In genomic region chr5:145937432-145938250, GRCh38 we compare ENCODE assay signal across 9 cellular contexts. TPM values are rescaled to one million over a fixed set of nuclear protein-coding genes. Genes with fewer than 3 reads are reported as not detected.
DNase-seq lines count a peak whose midpoint lies in the region; ATAC-seq and TF ChIP-seq lines count a peak whose summit lies in the region.
"Had no signal": no experiment of that assay in that cellular context is flagged by ENCODE, and none has a peak within 500 bp of the region (broad histone marks: within the 10 kb centered on the region; RNA-seq: fewer than 3 reads in every experiment).

No MANE protein-coding gene starts in this region.

- no peaks in the 10 kb centered on the region for H3K27me3 ChIP-seq in duodenal mucosa (ENCODE audit: control insufficient read depth in 1 of 2, insufficient read depth in 2 of 2, low read length in 2 of 2)
- no peaks in the 10 kb centered on the region for H3K27me3 ChIP-seq in prostate gland (replicated peaks; ENCODE audit: insufficient read depth)

- peaks cover 0 to 8% of the 10 kb centered on the region in 2 donors for H3K36me3 ChIP-seq in duodenal mucosa (ENCODE audit: control insufficient read depth in 1 of 2, insufficient read depth in 2 of 2, low read length in 2 of 2)
- H3K36me3 ChIP-seq in prostate gland = no peaks in the 10 kb centered on the region
- H3K36me3 ChIP-seq: neutrophil had no signal

- H3K27ac ChIP-seq in duodenal mucosa (ENCODE audit: low read depth, low read length) = peak overlapping the region; percentile 22
- peak overlapping the region; percentile 64 to 78 for H3K27ac ChIP-seq in prostate gland
- H3K27ac ChIP-seq: neutrophil had no signal

- DNase-seq in HT-29 (ENCODE audit: low spot score) (peak; percentile 76), prostate gland (ENCODE audit: low spot score) (peak; percentile 43), dedifferentiated amniotic fluid mesenchymal stem cell (ENCODE audit: extremely low spot score) (no peak), COLO829 (ENCODE audit: low spot score) (no peak), NCI-H526 (lab: John Stamatoyannopoulos, UW) (no peak)
- DNase-seq in activated effector memory CD4-positive, alpha-beta T cell treated with anti-CD3 and anti-CD28 coated beads, Interleukin-2, amount 50 U/mL, for 16 hours = no peak

- TF ChIP-seq POLR2A in prostate gland (IDR thresholded peaks at IDR 0.05) = peak; percentile 63

- H3K9ac ChIP-seq in duodenal mucosa (ENCODE audit: low read depth in 1 of 2, low read length in 2 of 2) = peak overlapping the region; percentile 70 to 74

- peaks cover 29 to 36% of the 10 kb centered on the region in 2 donors for H3K4me1 ChIP-seq in duodenal mucosa (ENCODE audit: control insufficient read depth in 1 of 2, insufficient read depth in 2 of 2, low read length in 2 of 2)
- peaks cover 7% of the 10 kb centered on the region for H3K4me1 ChIP-seq in prostate gland (replicated peaks)

- H3K9me3 ChIP-seq in duodenal mucosa (ENCODE audit: control insufficient read depth in 1 of 2, low read length in 2 of 2) (no peaks in the 10 kb centered on the region), prostate gland (no peaks in the 10 kb centered on the region)
- H3K9me3 ChIP-seq: neutrophil had no signal

- intact Hi-C loops in prostate gland (cut with DNase I) = no loop called here

- no peak for TF ChIP-seq CTCF in prostate gland (IDR thresholded peaks at IDR 0.05)

- peak; percentile 66 for ATAC-seq in GM18868 (IDR thresholded peaks at IDR 0.05; ENCODE audit: unreplicated experiment)

- H3K4me3 ChIP-seq in duodenal mucosa (ENCODE audit: low read depth in 1 of 2, low read length in 2 of 2) = peak overlapping the region; percentile 71 to 78
- H3K4me3 ChIP-seq in prostate gland = peak overlapping the region; percentile 8 to 41

- WGBS in prostate gland = 57% methylated on average over 23 of the region's 23 CpGs

RNA-seq across cellular contexts. Expression of gene SH3RF2, which starts 1.3 kb away (rescaled TPM):
- 13.9 and 15.9 TPM in 2 replicates for total RNA-seq in HT-29 (2014; rRNA removed; shearing (Covaris generic))
- 10 to 100 TPM; 18.2 to 43.9 TPM for total RNA-seq in prostate gland

Comparison
In these comparisons a context has a peak if more than half of its experiments do, and no peak if none do; other contexts are left out.
1. DNase-seq: peak in HT-29 (single experiment) and prostate gland (single experiment); none in dedifferentiated amniotic fluid mesenchymal stem cell (single experiment), COLO829 (single experiment), activated effector memory CD4-positive, alpha-beta T cell treated with anti-CD3 and anti-CD28 coated beads, Interleukin-2, amount 50 U/mL, for 16 hours (single experiment) and NCI-H526 (0 of 2).